ENCODE assay signal across 1 cellular context in the genomic region with DNA sequence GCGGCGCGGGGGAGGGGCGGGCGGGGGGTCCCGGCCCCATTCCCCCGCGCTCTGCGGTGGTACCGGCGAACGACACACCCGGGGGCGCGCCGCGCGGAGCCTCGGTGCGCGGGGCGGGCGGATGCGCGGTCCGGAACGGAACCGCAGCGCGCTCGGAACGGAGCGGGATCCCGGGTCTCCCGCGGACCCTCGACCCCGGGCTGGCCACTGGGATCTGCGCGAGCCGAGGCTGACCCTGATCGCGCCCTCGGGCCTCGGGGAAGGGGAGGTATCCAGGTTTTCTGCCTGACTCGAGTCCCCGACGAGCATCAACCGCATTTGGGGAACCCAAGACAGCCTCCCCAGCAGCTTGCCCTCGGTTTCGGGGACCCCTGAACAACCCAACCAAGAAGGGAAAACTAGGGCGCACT.
TF ChIP-seq lines count a peak whose summit lies in the region.

No MANE protein-coding gene starts in this region.

TF ChIP-seq in GM23338, 12 proteins besides CTCF, POLR2A, EP300 and RAD21:
- TF ChIP-seq ZNF114 (CRISPR knock-in tag; IDR thresholded peaks at IDR 0.05) (no peak), NANOG (IDR thresholded peaks at IDR 0.05; ENCODE audit: borderline replicate concordance) (no peak), STAT1 (IDR thresholded peaks at IDR 0.05; ENCODE audit: unreplicated experiment) (no peak), EZH2phosphoT487 (IDR thresholded peaks at IDR 0.05; ENCODE audit: unreplicated experiment) (peak; percentile 71), EZH2 (IDR thresholded peaks at IDR 0.05; ENCODE audit: low read depth, unreplicated experiment) (peak; percentile 91)
